23 cellular contexts compared by ENCODE assay signal in the genomic region with DNA sequence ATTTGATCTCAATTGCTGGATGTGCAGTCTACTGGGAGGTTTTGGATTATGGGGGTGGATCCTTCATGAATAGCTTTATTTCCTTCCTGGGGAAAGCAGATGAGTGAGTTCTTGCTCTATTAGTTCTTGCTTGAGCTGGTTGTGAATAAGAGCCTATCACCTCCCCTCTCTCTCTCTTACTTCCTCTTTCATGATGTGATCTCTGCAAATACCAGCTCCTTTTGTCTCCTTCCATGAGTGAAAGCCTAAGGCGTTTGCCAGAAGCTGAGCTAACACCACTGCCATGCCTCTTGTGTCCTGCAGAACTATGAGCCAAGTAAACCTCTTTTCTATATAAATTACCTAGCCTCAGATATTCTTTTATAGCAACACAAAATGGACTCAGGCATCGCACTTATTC.
DNase-seq lines count a peak whose midpoint lies in the region; ATAC-seq and TF ChIP-seq lines count a peak whose summit lies in the region.
"Had no signal": no experiment of that assay in that cellular context is flagged by ENCODE, and none has a peak within 500 bp of the region (broad histone marks: within the 10 kb centered on the region; RNA-seq: fewer than 3 reads in every experiment).

No MANE protein-coding gene starts in this region.

- TF ChIP-seq CTCF in PC-3 (conservative IDR thresholded peaks at IDR 0.05; ENCODE audit: low read depth, low read length): no peak

- no peak overlapping the region for H3K4me2 ChIP-seq in PC-3 (ENCODE audit: low read length)

- POLR2A ChIA-PET in PC-3 (lab: Charles Lee; ENCODE audit: unreplicated experiment): no interaction called here

- no peak overlapping the region for H3K27ac ChIP-seq in PC-3 (ENCODE audit: low read length)
- H3K27ac ChIP-seq: ascending aorta, SJCRH30 had no signal

- ATAC-seq in PC-3 (no peak), HG02588 (IDR thresholded peaks at IDR 0.05; ENCODE audit: unreplicated experiment) (no peak)
- ATAC-seq: mucosa of descending colon, Panc1 had no signal

- CTCF ChIA-PET in PC-3 (lab: Charles Lee): no interaction called here
- CTCF ChIA-PET in activated naive CD4-positive, alpha-beta T cell treated with anti-CD3 and anti-CD28 coated beads, Interleukin-2, amount 10 ng/mL, durations not matched to agents 7 days and 5 days (lab: Charles Lee): no interaction called here

- no peak overlapping the region for H2AFZ ChIP-seq in PC-3 (ENCODE audit: low read length)

- no peaks in the 10 kb centered on the region for H3K36me3 ChIP-seq in PC-3 (ENCODE audit: low read depth, low read length)
- H3K36me3 ChIP-seq: ascending aorta, SJCRH30 had no signal

- no peak overlapping the region for H3K9ac ChIP-seq in PC-3 (ENCODE audit: low read length)

- no peak overlapping the region for H3K4me3 Mint-ChIP-seq in activated naive CD4-positive, alpha-beta T cell treated with anti-CD3 and anti-CD28 coated beads, Interleukin-2, amount 10 ng/mL, durations not matched to agents 7 days and 5 days
- H3K4me3 Mint-ChIP-seq: activated naive CD4-positive, alpha-beta T cell treated with anti-CD3 and anti-CD28 coated beads, Interleukin-2, amount 50 U/mL, for 24 hours; CD14-positive monocyte; HFFc6; T-helper 1 cell treated with Interleukin-12 subunit alpha and Interleukin-12 subunit beta and Interleukin-4 antibody, amounts not matched to agents 30 μg/mL and 1 μg/mL, for 36 hours had no signal

- H4K20me1 ChIP-seq in PC-3 (ENCODE audit: low read length): no peaks in the 10 kb centered on the region

- no peaks in the 10 kb centered on the region for H3F3A ChIP-seq in PC-3 (ENCODE audit: low read length, unreplicated experiment)

- intact Hi-C loops in PC-3 (cut with micrococcal nuclease): no loop called here

- 0 out of 2 replicates have a peak, but pooled peaks cover 4% of the 10 kb centered on the region for H3K9me2 ChIP-seq in PC-3 (replicated peaks; ENCODE audit: low read length)

- peaks cover 3% of the 10 kb centered on the region for H3K9me3 Mint-ChIP-seq in activated naive CD4-positive, alpha-beta T cell treated with anti-CD3 and anti-CD28 coated beads, Interleukin-2, amount 10 ng/mL, durations not matched to agents 7 days and 5 days
- H3K9me3 Mint-ChIP-seq: activated naive CD4-positive, alpha-beta T cell treated with anti-CD3 and anti-CD28 coated beads, Interleukin-2, amount 50 U/mL, for 24 hours; T-helper 1 cell treated with Interleukin-12 subunit alpha and Interleukin-12 subunit beta and Interleukin-4 antibody, amounts not matched to agents 30 μg/mL and 1 μg/mL, for 36 hours had no signal

- no peaks in the 10 kb centered on the region for H3K27me3 ChIP-seq in PC-3 (ENCODE audit: low read length)
- H3K27me3 ChIP-seq: ascending aorta, SJCRH30 had no signal

- no TSS peak for BruUV-seq in PC-3 (replicated peaks; lab: Mats Ljungman, UMichigan)

- no peaks in the 10 kb centered on the region for H3K79me2 ChIP-seq in PC-3 (ENCODE audit: low read length)

- no peaks in the 10 kb centered on the region for H3K9me3 ChIP-seq in PC-3 (ENCODE audit: low read length)
- H3K9me3 ChIP-seq: ascending aorta, mucosa of descending colon, SJCRH30 had no signal

- no peak overlapping the region for H3K27ac Mint-ChIP-seq in activated naive CD4-positive, alpha-beta T cell treated with anti-CD3 and anti-CD28 coated beads, Interleukin-2, amount 10 ng/mL, durations not matched to agents 7 days and 5 days
- H3K27ac Mint-ChIP-seq: activated naive CD4-positive, alpha-beta T cell treated with anti-CD3 and anti-CD28 coated beads, Interleukin-2, amount 50 U/mL, for 24 hours; CD14-positive monocyte; HFFc6; progenitor cell of endocrine pancreas; T-helper 1 cell treated with Interleukin-12 subunit alpha and Interleukin-12 subunit beta and Interleukin-4 antibody, amounts not matched to agents 30 μg/mL and 1 μg/mL, for 36 hours had no signal

- peak; percentile 68 for DNase-seq in DMS53 treated with DMSO at 0.1 percent for 48 hours (lab: John Stamatoyannopoulos, UW; ENCODE audit: unreplicated experiment)
- peak; percentile 26 to 34 for DNase-seq in Kasumi-1 (lab: John Stamatoyannopoulos, UW)
- DNase-seq in PC-3: peak; percentile 4
- peak; percentile 8 for DNase-seq in iPS-NIHi7 (ENCODE audit: extremely low spot score)
- no peak for DNase-seq in activated naive CD4-positive, alpha-beta T cell treated with anti-CD3 and anti-CD28 coated beads, Interleukin-2, amount 10 ng/mL, durations not matched to agents 7 days and 5 days
- no peak for DNase-seq in ureter (ENCODE audit: low spot score)
- DNase-seq: activated CD4-positive, alpha-beta T cell treated with anti-CD3 and anti-CD28 coated beads for 4 hours; activated T-cell treated with anti-CD3 and anti-CD28 coated beads, Interleukin-2, amount 50 U/mL, for 48 hours; central memory CD4-positive, alpha-beta T cell; DMS 273 treated with DMSO at 0.1 percent for 48 hours; HFFc6; mucosa of descending colon; NCI-H1417; NCI-H2171; NCI-H526 treated with DMSO at 0.1 percent for 48 hours had no signal

- H3K27me3 Mint-ChIP-seq in activated naive CD4-positive, alpha-beta T cell treated with anti-CD3 and anti-CD28 coated beads, Interleukin-2, amount 10 ng/mL, durations not matched to agents 7 days and 5 days: no peaks in the 10 kb centered on the region
- H3K27me3 Mint-ChIP-seq: activated naive CD4-positive, alpha-beta T cell treated with anti-CD3 and anti-CD28 coated beads, Interleukin-2, amount 50 U/mL, for 24 hours; progenitor cell of endocrine pancreas had no signal

- no peaks in the 10 kb centered on the region for H3K4me1 Mint-ChIP-seq in activated naive CD4-positive, alpha-beta T cell treated with anti-CD3 and anti-CD28 coated beads, Interleukin-2, amount 10 ng/mL, durations not matched to agents 7 days and 5 days
- H3K4me1 Mint-ChIP-seq: activated naive CD4-positive, alpha-beta T cell treated with anti-CD3 and anti-CD28 coated beads, Interleukin-2, amount 50 U/mL, for 24 hours; CD14-positive monocyte had no signal

- no peaks in the 10 kb centered on the region for H3K36me3 Mint-ChIP-seq in activated naive CD4-positive, alpha-beta T cell treated with anti-CD3 and anti-CD28 coated beads, Interleukin-2, amount 10 ng/mL, durations not matched to agents 7 days and 5 days
- H3K36me3 Mint-ChIP-seq: activated naive CD4-positive, alpha-beta T cell treated with anti-CD3 and anti-CD28 coated beads, Interleukin-2, amount 50 U/mL, for 24 hours; CD14-positive monocyte had no signal

- H3K4me1 ChIP-seq in PC-3 (ENCODE audit: insufficient read depth, low read length): no peaks in the 10 kb centered on the region
- H3K4me1 ChIP-seq: ascending aorta had no signal

- no peak overlapping the region for H3K4me3 ChIP-seq in PC-3 (ENCODE audit: low read length)
- H3K4me3 ChIP-seq: ascending aorta, mucosa of descending colon, SJCRH30 had no signal

Comparison
In these comparisons a context has a peak if more than half of its experiments do, and no peak if none do; other contexts are left out.
1. DNase-seq: peak in DMS53 treated with DMSO at 0.1 percent for 48 hours (single experiment), Kasumi-1 (2 of 2), PC-3 (single experiment) and iPS-NIHi7 (single experiment); none in activated naive CD4-positive, alpha-beta T cell treated with anti-CD3 and anti-CD28 coated beads, Interleukin-2, amount 10 ng/mL, durations not matched to agents 7 days and 5 days (single experiment) and ureter (single experiment).